In the genomic region with DNA sequence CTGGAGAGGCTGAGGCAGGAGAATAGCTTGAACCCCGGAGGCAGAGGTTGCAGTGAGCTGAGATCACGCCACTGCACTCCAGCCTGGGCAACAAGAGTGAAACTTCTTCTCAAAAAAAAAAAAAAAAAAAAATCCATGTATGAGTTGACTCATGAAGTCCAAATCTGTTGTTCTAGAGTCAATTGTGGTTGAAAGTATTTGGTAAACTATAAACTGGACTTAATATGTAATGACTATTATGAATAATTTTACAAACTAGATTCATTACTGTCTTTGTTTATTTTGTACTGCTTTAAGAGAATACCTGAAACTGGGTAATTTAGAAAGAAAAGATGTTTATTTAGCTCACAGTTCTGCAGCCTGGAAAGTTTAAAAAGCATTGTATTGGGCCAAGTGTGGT, we compare ENCODE assay signal across 8 cellular contexts. TPM values are rescaled to one million over a fixed set of nuclear protein-coding genes. Genes with fewer than 3 reads are reported as not detected.
DNase-seq lines count a peak whose midpoint lies in the region; ATAC-seq and TF ChIP-seq lines count a peak whose summit lies in the region.
"Not testable (repeated sequence)": the region's sequence is repeated elsewhere in the genome, so short reads cannot be mapped to it uniquely, and the experiment has no call there.

No MANE protein-coding gene starts in this region.

- TF ChIP-seq CTCF in GM23338 (conservative IDR thresholded peaks at IDR 0.05; ENCODE audit: low read depth in 2 of 2); fibroblast of mammary gland (conservative IDR thresholded peaks at IDR 0.05; ENCODE audit: control insufficient read depth, insufficient read depth, low read depth, low read length): not testable (repeated sequence)

- not testable (repeated sequence) for H3K27ac Mint-ChIP-seq in GM23338

- H4K20me1 ChIP-seq in GM23338 (replicated peaks; ENCODE audit: insufficient read depth); Karpas-422 (ENCODE audit: insufficient read depth, low read depth, low read length): not testable (repeated sequence)

- H3K9me3 ChIP-seq in Karpas-422 (ENCODE audit: low read length) = not testable (repeated sequence)

- not testable (repeated sequence) for H3F3A ChIP-seq in GM23338 (replicated peaks; ENCODE audit: low read depth)

- ATAC-seq in GM18870 (IDR thresholded peaks at IDR 0.05; ENCODE audit: unreplicated experiment) = peak; percentile 65
- peak; percentile 53 for ATAC-seq in GM19438 (IDR thresholded peaks at IDR 0.05; ENCODE audit: low read depth, unreplicated experiment)
- ATAC-seq in GM23338 = not testable (repeated sequence)
- peak; percentile 62 for ATAC-seq in HG02981 (IDR thresholded peaks at IDR 0.05; ENCODE audit: unreplicated experiment)
- ATAC-seq in HG03432 (IDR thresholded peaks at IDR 0.05; ENCODE audit: unreplicated experiment) = peak; percentile 54

- H3K27me3 ChIP-seq in GM23338 (ENCODE audit: insufficient read depth); Karpas-422 (ENCODE audit: low read length): not testable (repeated sequence)

- H3K79me2 ChIP-seq in GM23338 (replicated peaks; ENCODE audit: insufficient read depth); Karpas-422 (ENCODE audit: low read length): not testable (repeated sequence)

- not testable (repeated sequence) for H3K4me2 ChIP-seq in GM23338; Karpas-422 (ENCODE audit: low read depth, low read length, poor library complexity, severe bottlenecking)

- H3K36me3 ChIP-seq in GM23338 (ENCODE audit: insufficient read depth); Karpas-422 (ENCODE audit: insufficient read depth, low read length): not testable (repeated sequence)

- H3K27me3 Mint-ChIP-seq in GM23338 (ENCODE audit: insufficient read depth, low read depth, poor library complexity) = not testable (repeated sequence)

- H3K4me3 ChIP-seq in GM23338; Karpas-422 (ENCODE audit: low read length); fibroblast of mammary gland (ENCODE audit: control insufficient read depth, low read depth, low read length): not testable (repeated sequence)

- H3K36me3 Mint-ChIP-seq in GM23338 (ENCODE audit: low read depth) = not testable (repeated sequence)

- H3K9me2 ChIP-seq in GM23338 (ENCODE audit: insufficient read depth); Karpas-422 (replicated peaks; ENCODE audit: insufficient read depth, low read length): not testable (repeated sequence)

- not testable (repeated sequence) for H3K9me3 Mint-ChIP-seq in GM23338

- 0 out of 2 replicates have a peak overlapping the region, but pooled peaks have one; percentile 91 for H2AFZ ChIP-seq in GM23338
- H2AFZ ChIP-seq in Karpas-422 (ENCODE audit: low read length) = peak overlapping the region; percentile 6

- H3K4me1 Mint-ChIP-seq in GM23338 = not testable (repeated sequence)

- H3K9ac ChIP-seq in Karpas-422 (ENCODE audit: low read length) = not testable (repeated sequence)

- not testable (repeated sequence) for H3K27ac ChIP-seq in GM23338 (ENCODE audit: low read depth)
- H3K27ac ChIP-seq in Karpas-422 (ENCODE audit: low read length) = peak overlapping the region; percentile 22; the same call in 1 of the 2 replicates

- not testable (repeated sequence) for DNase-seq in GM23338 (ENCODE audit: low spot score); Karpas-422
- DNase-seq in fibroblast of mammary gland (ENCODE audit: low read depth) (peak; percentile 62), renal cortical epithelial cell (ENCODE audit: low read depth) (peak; percentile 92)

- not testable (repeated sequence) for H3K4me1 ChIP-seq in GM23338 (ENCODE audit: insufficient read depth); Karpas-422 (ENCODE audit: low read length)

- not testable (repeated sequence) for H3K4me3 Mint-ChIP-seq in GM23338

RNA-seq across cellular contexts. Expression of gene LPP, which starts 22.9 kb away (rescaled TPM):
- 35.2 and 36.2 TPM in 2 replicates for total RNA-seq in GM23338 (2014; rRNA removed; shearing (Covaris generic))
- polyA plus RNA-seq in GM23338 (2016; fragmentation: Nextera tagmentation; extraction: Ambion mirVana) = 18.1 and 23.0 TPM in 2 replicates
- 72.8 and 88.5 TPM in 2 replicates for total RNA-seq in Karpas-422 (2014; rRNA removed; shearing (Covaris generic); ENCODE audit: low replicate concordance)
- 83.2 and 95.5 TPM in 2 replicates for total RNA-seq in renal cortical epithelial cell
